In the genomic region with DNA sequence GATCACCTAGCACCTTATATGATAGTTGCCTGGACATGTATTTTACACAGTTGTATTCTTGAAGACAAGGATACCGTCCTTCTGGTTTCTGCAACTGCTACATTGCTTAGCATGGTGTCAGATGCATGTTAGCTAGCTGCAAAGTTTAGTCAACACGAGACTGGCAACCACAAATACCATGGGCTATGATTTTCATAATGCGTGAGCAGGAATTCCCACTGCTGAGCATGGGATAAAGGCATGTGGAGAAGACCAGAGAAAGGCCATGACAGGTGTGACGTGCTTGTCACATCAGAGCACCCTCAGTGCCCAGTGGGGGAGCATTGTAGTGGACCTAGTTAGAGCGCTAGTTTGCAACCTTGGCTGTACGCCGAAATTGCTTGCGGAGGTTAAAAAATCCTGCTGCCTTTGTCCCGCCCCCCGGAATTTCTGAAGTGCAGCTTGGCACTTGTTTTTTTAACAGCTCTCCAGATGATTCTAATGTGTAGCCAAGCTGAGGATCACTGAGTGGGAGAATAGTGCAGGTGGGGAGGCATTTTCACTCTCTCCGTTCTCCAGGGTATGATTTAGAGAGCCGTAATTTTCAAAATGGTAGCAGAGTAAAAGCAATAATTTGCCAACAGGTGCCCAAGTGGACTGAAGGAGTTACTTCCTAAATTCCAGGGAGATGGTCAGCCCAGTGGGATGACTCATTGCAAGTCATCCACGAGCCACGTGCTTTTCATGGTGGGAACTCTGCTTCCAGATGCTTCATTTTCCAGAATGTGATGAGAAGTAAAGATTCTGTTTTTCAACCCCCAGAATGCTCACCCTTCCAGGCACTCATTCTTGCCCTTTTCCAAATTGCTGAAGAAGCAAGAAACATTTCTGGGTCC, we compare ENCODE assay signal across 12 cellular contexts.
A peak's percentile ranks its signal among the peaks of the same experiment; 100 is the strongest.
DNase-seq lines count a peak whose midpoint lies in the region; ATAC-seq and TF ChIP-seq lines count a peak whose summit lies in the region.
"Had no signal": no experiment of that assay in that cellular context is flagged by ENCODE, and none has a peak within 500 bp of the region (broad histone marks: within the 10 kb centered on the region; RNA-seq: fewer than 3 reads in every experiment).

No MANE protein-coding gene starts in this region.

- WGBS in testis, 2 donors, result 87 to 92% methylated on average over 14 of the region's 14 CpGs

- TF ChIP-seq CTCF in epithelial cell of proximal tubule (conservative IDR thresholded peaks at IDR 0.05; ENCODE audit: low read depth, low read length) (no peak), testis (IDR thresholded peaks at IDR 0.05) (no peak)

- H3K4me1 ChIP-seq in testis, result no peaks in the 10 kb centered on the region

- no peaks in the 10 kb centered on the region for H3K9me3 ChIP-seq in testis
- H3K9me3 ChIP-seq: upper lobe of left lung had no signal

- no peaks in the 10 kb centered on the region for H3K27me3 ChIP-seq in testis
- H3K27me3 ChIP-seq: upper lobe of left lung had no signal

- no peak for ATAC-seq in HG02571 (IDR thresholded peaks at IDR 0.05; ENCODE audit: unreplicated experiment)
- ATAC-seq: activated CD4-positive, CD25-positive, alpha-beta regulatory T cell treated with anti-CD3 and anti-CD28 coated beads, Interleukin-2, amount 50 U/mL, for 24 hours; GM23338 had no signal

- no peak overlapping the region for H3K27ac ChIP-seq in testis
- H3K27ac ChIP-seq: 22Rv1, upper lobe of left lung had no signal

- H3K4me3 ChIP-seq in epithelial cell of proximal tubule (ENCODE audit: low read depth, low read length) (no peak overlapping the region), testis (no peak overlapping the region)
- H3K4me3 ChIP-seq: GM23338, upper lobe of left lung had no signal

- intact Hi-C loops in testis (cut with DNase I; ENCODE audit: low total_unique reads), result no loop called here

- DNase-seq in DMS53 (lab: John Stamatoyannopoulos, UW) (peak; percentile 45), DMS53 treated with DMSO at 0.1 percent for 48 hours (lab: John Stamatoyannopoulos, UW; ENCODE audit: unreplicated experiment) (no peak), NCI-H345 treated with DMSO at 0.1 percent for 48 hours (lab: John Stamatoyannopoulos, UW; ENCODE audit: unreplicated experiment) (peak; percentile 63), epithelial cell of proximal tubule (ENCODE audit: low read depth) (peak; percentile 20), stromal cell of bone marrow (ENCODE audit: low read depth) (peak; percentile 76), GDM1 (lab: John Stamatoyannopoulos, UW) (no peak), testis (no peak)
- DNase-seq: upper lobe of left lung had no signal

- no peaks in the 10 kb centered on the region for H3K36me3 ChIP-seq in testis (ENCODE audit: low read depth, missing control alignments)
- H3K36me3 ChIP-seq: upper lobe of left lung had no signal

- TF ChIP-seq POLR2A in testis (IDR thresholded peaks at IDR 0.05), result no peak

Comparison
In these comparisons a context has a peak if more than half of its experiments do, and no peak if none do; other contexts are left out.
1. DNase-seq: peak in DMS53 (single experiment), NCI-H345 treated with DMSO at 0.1 percent for 48 hours (single experiment), epithelial cell of proximal tubule (single experiment) and stromal cell of bone marrow (single experiment); none in DMS53 treated with DMSO at 0.1 percent for 48 hours (single experiment), GDM1 (single experiment) and testis (single experiment).